ENCODE assay signal across 21 cellular contexts in the genomic region with DNA sequence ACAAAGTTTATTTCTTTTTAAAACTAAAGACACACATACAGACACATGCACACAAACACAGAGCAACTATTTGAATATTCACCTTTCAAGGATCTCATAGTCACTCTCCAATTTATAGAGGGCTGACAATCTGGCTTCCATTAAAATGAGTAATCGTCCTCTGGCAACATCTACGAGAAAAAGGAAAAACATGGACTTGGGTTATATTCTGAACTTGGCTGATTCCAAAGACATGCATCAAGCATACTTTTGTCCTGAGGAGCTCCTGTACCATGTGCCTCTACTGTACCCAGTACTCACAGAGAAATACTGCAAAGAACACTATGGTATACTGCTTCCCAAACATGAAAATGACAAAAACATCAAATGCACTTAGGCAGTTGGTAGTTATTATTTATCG. TPM values are rescaled to one million over a fixed set of nuclear protein-coding genes. Genes with fewer than 3 reads are reported as not detected.
A peak's percentile ranks its signal among the peaks of the same experiment; 100 is the strongest.
DNase-seq lines count a peak whose midpoint lies in the region; ATAC-seq, FAIRE-seq and TF ChIP-seq lines count a peak whose summit lies in the region.
"Had no signal": no experiment of that assay in that cellular context is flagged by ENCODE, and none has a peak within 500 bp of the region (broad histone marks: within the 10 kb centered on the region; RNA-seq: fewer than 3 reads in every experiment).

No MANE protein-coding gene starts in this region.

- intact Hi-C loops in CD8-positive, alpha-beta T cell (cut with DNase I, micrococcal nuclease): no loop called here

- no peak overlapping the region for H3K4me3 Mint-ChIP-seq in CD8-positive, alpha-beta T cell
- no peak overlapping the region for H3K4me3 Mint-ChIP-seq in astrocyte (ENCODE audit: unreplicated experiment)
- H3K4me3 Mint-ChIP-seq in stimulated activated naive B cell treated with anti-CD40 and anti-IgM and Interleukin-4, amounts not matched to agents 10 μg/mL and 1 μg/mL and 100 μg/mL, for 72 hours: no peak overlapping the region
- H3K4me3 Mint-ChIP-seq: activated B cell treated with CpG ODN at 0.5 μM for 24 hours; dendritic cell treated with granulocyte-macrophage colony-stimulating factor and Interleukin-4, amounts not matched to agents 40 ng/mL and 50 ng/mL, for 4 days had no signal

- H3K27me3 Mint-ChIP-seq in CD8-positive, alpha-beta T cell (ENCODE audit: low read depth): no peaks in the 10 kb centered on the region
- no peaks in the 10 kb centered on the region for H3K27me3 Mint-ChIP-seq in astrocyte (ENCODE audit: low read depth, unreplicated experiment)
- H3K27me3 Mint-ChIP-seq in stimulated activated naive B cell treated with anti-CD40 and anti-IgM and Interleukin-4, amounts not matched to agents 10 μg/mL and 1 μg/mL and 100 μg/mL, for 72 hours: no peaks in the 10 kb centered on the region
- H3K27me3 Mint-ChIP-seq: activated B cell treated with CpG ODN at 0.5 μM for 24 hours; dendritic cell treated with granulocyte-macrophage colony-stimulating factor and Interleukin-4, amounts not matched to agents 40 ng/mL and 50 ng/mL, for 4 days; naive thymus-derived CD8-positive, alpha-beta T cell; progenitor cell of endocrine pancreas had no signal

- no peak for ATAC-seq in CD8-positive, alpha-beta T cell
- no peak for ATAC-seq in HG02852 (IDR thresholded peaks at IDR 0.05; ENCODE audit: unreplicated experiment)
- no peak for ATAC-seq in stimulated activated naive B cell treated with anti-CD40 and anti-IgM and Interleukin-4, amounts not matched to agents 10 μg/mL and 1 μg/mL and 100 μg/mL, for 72 hours (replicated peaks)
- ATAC-seq: heart right ventricle; naive thymus-derived CD8-positive, alpha-beta T cell; Right ventricle myocardium inferior had no signal

- no peak overlapping the region for H3K27ac ChIP-seq in CD8-positive, alpha-beta T cell (ENCODE audit: low read depth, low read length)
- H3K27ac ChIP-seq in astrocyte (ENCODE audit: low read depth, low read length): no peak overlapping the region
- no peak overlapping the region for H3K27ac ChIP-seq in right atrium auricular region
- H3K27ac ChIP-seq: ascending aorta, heart right ventricle, tibial nerve had no signal

- POLR2A ChIA-PET in CD8-positive, alpha-beta T cell (lab: Charles Lee): interaction anchor here (1.2 kb wide), 1 partner anchor 15 kb away, joined by 3 read pairs; no protein-coding TSS in a partner anchor

- FAIRE-seq in astrocyte (lab: Jason Lieb, UNC): peak; percentile 74

- peak overlapping the region; percentile 13 for H3K27ac Mint-ChIP-seq in CD8-positive, alpha-beta T cell
- H3K27ac Mint-ChIP-seq in astrocyte (ENCODE audit: unreplicated experiment): peak overlapping the region; percentile 53
- no peak overlapping the region for H3K27ac Mint-ChIP-seq in stimulated activated naive B cell treated with anti-CD40 and anti-IgM and Interleukin-4, amounts not matched to agents 10 μg/mL and 1 μg/mL and 100 μg/mL, for 72 hours
- H3K27ac Mint-ChIP-seq: activated B cell treated with CpG ODN at 0.5 μM for 24 hours; dendritic cell treated with granulocyte-macrophage colony-stimulating factor and Interleukin-4, amounts not matched to agents 40 ng/mL and 50 ng/mL, for 4 days; progenitor cell of endocrine pancreas had no signal

- peaks cover 18% of the 10 kb centered on the region for H3K4me1 Mint-ChIP-seq in CD8-positive, alpha-beta T cell (ENCODE audit: low read depth)
- peaks cover 19% of the 10 kb centered on the region for H3K4me1 Mint-ChIP-seq in astrocyte (ENCODE audit: low read depth, unreplicated experiment)
- no peaks in the 10 kb centered on the region for H3K4me1 Mint-ChIP-seq in stimulated activated naive B cell treated with anti-CD40 and anti-IgM and Interleukin-4, amounts not matched to agents 10 μg/mL and 1 μg/mL and 100 μg/mL, for 72 hours
- H3K4me1 Mint-ChIP-seq: activated B cell treated with CpG ODN at 0.5 μM for 24 hours had no signal

- CTCF ChIA-PET in CD8-positive, alpha-beta T cell (lab: Charles Lee): interaction anchor here (1.3 kb wide), 1 partner anchor 13 kb away, joined by 3 read pairs; no protein-coding TSS in a partner anchor

- peaks cover 24% of the 10 kb centered on the region for H3K79me2 ChIP-seq in astrocyte (ENCODE audit: insufficient read depth, low read length)

- H3K36me3 Mint-ChIP-seq in CD8-positive, alpha-beta T cell: peaks cover 86% of the 10 kb centered on the region
- H3K36me3 Mint-ChIP-seq in astrocyte (ENCODE audit: low read depth, unreplicated experiment): peaks cover 31% of the 10 kb centered on the region
- H3K36me3 Mint-ChIP-seq in stimulated activated naive B cell treated with anti-CD40 and anti-IgM and Interleukin-4, amounts not matched to agents 10 μg/mL and 1 μg/mL and 100 μg/mL, for 72 hours: peaks cover 32 to 52% of the 10 kb centered on the region in 2 donors

- H2AFZ ChIP-seq in astrocyte (ENCODE audit: low read depth, low read length): no peak overlapping the region

- H3K9me3 Mint-ChIP-seq in CD8-positive, alpha-beta T cell: no peaks in the 10 kb centered on the region
- H3K9me3 Mint-ChIP-seq in astrocyte (ENCODE audit: unreplicated experiment): no peaks in the 10 kb centered on the region
- no peaks in the 10 kb centered on the region for H3K9me3 Mint-ChIP-seq in stimulated activated naive B cell treated with anti-CD40 and anti-IgM and Interleukin-4, amounts not matched to agents 10 μg/mL and 1 μg/mL and 100 μg/mL, for 72 hours
- H3K9me3 Mint-ChIP-seq: activated B cell treated with CpG ODN at 0.5 μM for 24 hours; dendritic cell treated with granulocyte-macrophage colony-stimulating factor and Interleukin-4, amounts not matched to agents 40 ng/mL and 50 ng/mL, for 4 days; naive thymus-derived CD8-positive, alpha-beta T cell had no signal

- H3K4me1 ChIP-seq in CD8-positive, alpha-beta T cell (ENCODE audit: insufficient read depth, low read length): peaks cover 13% of the 10 kb centered on the region
- H3K4me1 ChIP-seq in astrocyte (ENCODE audit: insufficient read depth, low read length) (no peaks in the 10 kb centered on the region), right atrium auricular region (no peaks in the 10 kb centered on the region)
- H3K4me1 ChIP-seq: ascending aorta, tibial nerve had no signal

- DNase-seq in CD8-positive, alpha-beta T cell: no peak
- DNase-seq in HS-5 (ENCODE audit: low read depth) (peak; percentile 63), astrocyte (ENCODE audit: low read depth) (peak; percentile 56), iris pigment epithelial cell (ENCODE audit: low read depth) (peak; percentile 72), right atrium auricular region (ENCODE audit: low spot score) (no peak), activated gamma-delta T cell treated with Interleukin-2 at 50 U/mL for 16 hours (no peak)
- no peak for DNase-seq in stimulated activated naive B cell treated with anti-CD40 and anti-IgM and Interleukin-4, amounts not matched to agents 10 μg/mL and 1 μg/mL and 100 μg/mL, for 72 hours
- DNase-seq: activated B cell treated with CpG ODN at 0.5 μM for 24 hours; activated effector memory CD4-positive, alpha-beta T cell treated with anti-CD3 and anti-CD28 coated beads, Interleukin-2, amount 50 U/mL, for 16 hours; heart right ventricle; MV-4-11; naive thymus-derived CD8-positive, alpha-beta T cell; NCI-H1930; NCI-H446; NK-92 treated with Interleukin-12 subunit alpha and Interleukin-12 subunit beta, amount 100 ng/mL, for 24 hours had no signal

- no peak for TF ChIP-seq CTCF in CD8-positive, alpha-beta T cell (IDR thresholded peaks at IDR 0.05)
- no peak for TF ChIP-seq CTCF in astrocyte (IDR thresholded peaks at IDR 0.05; ENCODE audit: insufficient read depth, low read depth, low read length)
- no peak for TF ChIP-seq CTCF in right atrium auricular region (IDR thresholded peaks at IDR 0.05)

- no peak overlapping the region for H3K4me2 ChIP-seq in astrocyte (ENCODE audit: low read length)

- no peak overlapping the region for H3K9ac ChIP-seq in astrocyte (ENCODE audit: low read length)

- no peaks in the 10 kb centered on the region for H3K27me3 ChIP-seq in CD8-positive, alpha-beta T cell (ENCODE audit: insufficient read depth, low read length)
- H3K27me3 ChIP-seq in astrocyte (ENCODE audit: insufficient read depth, low read length): no peaks in the 10 kb centered on the region
- H3K27me3 ChIP-seq in right atrium auricular region: no peaks in the 10 kb centered on the region
- H3K27me3 ChIP-seq: ascending aorta, heart right ventricle, tibial nerve had no signal

- no peaks in the 10 kb centered on the region for H3K9me3 ChIP-seq in CD8-positive, alpha-beta T cell (ENCODE audit: low read length)
- no peaks in the 10 kb centered on the region for H3K9me3 ChIP-seq in astrocyte (ENCODE audit: insufficient read depth, low read depth, low read length)
- H3K9me3 ChIP-seq in right atrium auricular region: no peaks in the 10 kb centered on the region
- H3K9me3 ChIP-seq: ascending aorta, heart right ventricle, tibial nerve had no signal

- H3K4me3 ChIP-seq in CD8-positive, alpha-beta T cell (ENCODE audit: low read depth, low read length): no peak overlapping the region
- H3K4me3 ChIP-seq in astrocyte (ENCODE audit: insufficient read depth, low read depth, low read length) (no peak overlapping the region), right atrium auricular region (no peak overlapping the region)
- H3K4me3 ChIP-seq: ascending aorta, heart right ventricle, tibial nerve had no signal

- H3K36me3 ChIP-seq in CD8-positive, alpha-beta T cell (ENCODE audit: insufficient read depth, low read length): peaks cover 52% of the 10 kb centered on the region
- peaks cover 78% of the 10 kb centered on the region for H3K36me3 ChIP-seq in astrocyte (ENCODE audit: insufficient read depth, low read length)
- peaks cover 83% of the 10 kb centered on the region for H3K36me3 ChIP-seq in right atrium auricular region

- peaks cover 19% of the 10 kb centered on the region for H4K20me1 ChIP-seq in astrocyte (ENCODE audit: insufficient read depth, low read length)

RNA-seq across cellular contexts. Expression of a gene that starts 15.4 kb away (rescaled TPM):
- 10 to 100 TPM; 64.2 to 66.2 TPM for total RNA-seq in CD8-positive, alpha-beta T cell
- 226 and 232 TPM in 2 replicates for total RNA-seq in astrocyte
- total RNA-seq in right atrium auricular region: 10 to 100 TPM; 40.1 to 55.1 TPM

RNA-seq across cellular contexts. Expression of a gene that starts 47.0 kb away (rescaled TPM):
- total RNA-seq in CD8-positive, alpha-beta T cell: 10 to 100 TPM; 63.2 to 69.0 TPM
- 29.9 and 33.1 TPM in 2 replicates for total RNA-seq in astrocyte
- 10 to 100 TPM; 11.4 to 12.3 TPM for total RNA-seq in right atrium auricular region

RNA-seq across cellular contexts. Expression of a gene that starts 47.6 kb away (rescaled TPM):
- total RNA-seq in CD8-positive, alpha-beta T cell: 1 to 10 TPM; 2.8 to 4.6 TPM
- 1.9 and 2.0 TPM in 2 replicates for total RNA-seq in astrocyte
- 1 to 10 TPM; 1.1 to 1.2 TPM for total RNA-seq in right atrium auricular region

Comparison
In these comparisons a context has a peak if more than half of its experiments do, and no peak if none do; other contexts are left out.
1. DNase-seq: peak in HS-5 (single experiment), astrocyte (single experiment) and iris pigment epithelial cell (single experiment); none in CD8-positive, alpha-beta T cell (0 of 7), right atrium auricular region (single experiment), activated gamma-delta T cell treated with Interleukin-2 at 50 U/mL for 16 hours (single experiment) and stimulated activated naive B cell treated with anti-CD40 and anti-IgM and Interleukin-4, amounts not matched to agents 10 μg/mL and 1 μg/mL and 100 μg/mL, for 72 hours (single experiment).